Comparison of ENCODE assay signal across 18 cellular contexts in the genomic region with DNA sequence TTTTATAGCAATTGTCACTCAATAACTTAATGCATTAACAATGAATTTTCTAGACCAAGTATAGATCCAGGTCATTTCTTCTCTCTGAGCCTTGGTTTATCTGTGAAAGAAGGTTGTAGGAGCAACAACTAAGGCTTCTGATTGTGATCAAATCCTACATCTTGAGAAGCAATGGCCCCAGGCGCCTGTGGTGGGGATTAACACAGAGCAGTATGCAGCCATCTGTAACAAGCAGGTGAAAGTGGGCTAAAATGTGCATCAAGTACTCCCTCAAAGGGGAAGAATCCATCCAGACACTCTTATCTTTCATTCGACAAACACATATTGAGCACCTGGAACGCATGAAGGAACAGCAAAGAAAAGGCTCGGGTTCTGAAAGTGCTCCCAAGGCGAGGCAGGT.
"Had no signal": no experiment of that assay in that cellular context is flagged by ENCODE, and none has a peak within 500 bp of the region (broad histone marks: within the 10 kb centered on the region; RNA-seq: fewer than 3 reads in every experiment).

No MANE protein-coding gene starts in this region.

- H3K9me3 ChIP-seq: esophagus muscularis mucosa, gastrocnemius medialis, heart right ventricle, left ventricle myocardium inferior, lower lobe of right lung, ovary had no signal

- H3K9me3 Mint-ChIP-seq: neural crest cell had no signal

- H3K4me3 Mint-ChIP-seq: memory B cell; naive thymus-derived CD4-positive, alpha-beta T cell; neural crest cell had no signal

- FAIRE-seq: islet of Langerhans had no signal

- H3K27ac Mint-ChIP-seq: memory B cell; naive thymus-derived CD4-positive, alpha-beta T cell had no signal

- H3K27ac ChIP-seq: epithelial cell of prostate, esophagus muscularis mucosa, gastrocnemius medialis, heart right ventricle, left ventricle myocardium inferior, lower lobe of right lung, ovary had no signal

- H3K4me1 ChIP-seq: esophagus muscularis mucosa, gastrocnemius medialis, heart right ventricle, left ventricle myocardium inferior, lower lobe of right lung had no signal

- DNase-seq: effector memory CD4-positive, alpha-beta T cell; gastrocnemius medialis; heart right ventricle; hypothalamus; left ventricle myocardium inferior; lower lobe of right lung; naive thymus-derived CD4-positive, alpha-beta T cell; nucleus accumbens; ovary; right cardiac atrium; stimulated activated CD4-positive, alpha-beta T cell treated with anti-CD3 and anti-CD28 coated beads, Interleukin-2, amount 100 ng/mL, for 48 hours; stimulated activated naive CD4-positive, alpha-beta T cell treated with Interleukin-2 at 50 U/mL for 16 hours had no signal

- H3K36me3 ChIP-seq: esophagus muscularis mucosa, gastrocnemius medialis, heart right ventricle, left ventricle myocardium inferior, lower lobe of right lung, ovary had no signal

- ATAC-seq: gastrocnemius medialis; heart right ventricle; lower lobe of right lung; naive thymus-derived CD4-positive, alpha-beta T cell; right cardiac atrium had no signal

- H3K27me3 Mint-ChIP-seq: memory B cell had no signal

- H3K4me1 Mint-ChIP-seq: memory B cell had no signal

- H3K4me3 ChIP-seq: esophagus muscularis mucosa, gastrocnemius medialis, heart right ventricle, left ventricle myocardium inferior, lower lobe of right lung, ovary, smooth muscle cell had no signal

- H3K27me3 ChIP-seq: esophagus muscularis mucosa, gastrocnemius medialis, heart right ventricle, ovary had no signal

- H3K4me2 ChIP-seq: smooth muscle cell had no signal
